Comparison of ENCODE assay signal across 33 cellular contexts in the genomic region with DNA sequence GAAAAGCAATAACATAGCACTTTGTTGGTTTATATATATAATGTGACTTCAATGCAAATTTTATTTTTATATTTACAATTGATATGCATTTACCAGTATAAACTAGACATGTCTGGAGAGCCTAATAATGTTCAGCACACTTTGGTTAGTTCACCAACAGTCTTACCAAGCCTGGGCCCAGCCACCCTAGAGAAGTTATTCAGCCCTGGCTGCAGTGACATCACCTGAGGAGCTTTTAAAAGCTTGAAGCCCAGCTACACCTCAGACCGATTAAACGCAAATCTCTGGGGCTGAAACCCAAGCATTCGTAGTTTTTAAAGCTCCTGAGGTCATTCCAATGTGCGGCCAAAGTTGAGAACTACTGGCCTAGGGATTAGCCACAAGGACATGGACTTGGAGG.
DNase-seq lines count a peak whose midpoint lies in the region; ATAC-seq and TF ChIP-seq lines count a peak whose summit lies in the region.
"Had no signal": no experiment of that assay in that cellular context is flagged by ENCODE, and none has a peak within 500 bp of the region (broad histone marks: within the 10 kb centered on the region; RNA-seq: fewer than 3 reads in every experiment).

No MANE protein-coding gene starts in this region.

- TF ChIP-seq CTCF in Caco-2 (IDR thresholded peaks at IDR 0.05; ENCODE audit: insufficient read depth in 1 of 2, low read depth in 1 of 2, low read length in 1 of 2, severe bottlenecking in 1 of 2, unreplicated experiment in 1 of 2) (no peak), IMR-90 (conservative IDR thresholded peaks at IDR 0.05; ENCODE audit: low read depth, low read length) (no peak), hepatocyte (IDR thresholded peaks at IDR 0.05; ENCODE audit: poor library complexity) (no peak), thyroid gland (IDR thresholded peaks at IDR 0.05) (no peak), endothelial cell (IDR thresholded peaks at IDR 0.05; ENCODE audit: unreplicated experiment) (no peak)

- H3K4me1 Mint-ChIP-seq in Caco-2 (ENCODE audit: low read depth, unreplicated experiment) (peaks cover 10% of the 10 kb centered on the region), endothelial cell (ENCODE audit: unreplicated experiment) (no peaks in the 10 kb centered on the region)
- no peaks in the 10 kb centered on the region for H3K4me1 Mint-ChIP-seq in CD4-positive, alpha-beta memory T cell
- H3K4me1 Mint-ChIP-seq: B cell; CD14-positive monocyte; CD4-positive, CD25-positive, alpha-beta regulatory T cell; CD8-positive, alpha-beta memory T cell had no signal

- H3K4ac ChIP-seq in IMR-90 (ENCODE audit: low read depth, low read length): no peak overlapping the region

- H3K4me3 Mint-ChIP-seq in Caco-2 (ENCODE audit: unreplicated experiment) (no peak overlapping the region), endothelial cell (ENCODE audit: unreplicated experiment) (no peak overlapping the region)
- no peak overlapping the region for H3K4me3 Mint-ChIP-seq in CD4-positive, alpha-beta memory T cell
- H3K4me3 Mint-ChIP-seq: B cell; CD14-positive monocyte; CD4-positive, alpha-beta T cell; CD4-positive, CD25-positive, alpha-beta regulatory T cell; CD8-positive, alpha-beta memory T cell; CD8-positive, alpha-beta T cell had no signal

- H3K9ac ChIP-seq in IMR-90 (ENCODE audit: low read depth, low read length): no peak overlapping the region
- H3K9ac ChIP-seq: BLaER1; BLaER1 treated with 17β-estradiol and CSF1 and Interleukin-3, amounts not matched to agents 10 nM and 100 nM had no signal

- no peak overlapping the region for H3K56ac ChIP-seq in IMR-90 (ENCODE audit: extremely low read depth, insufficient read depth, low read length)

- H2BK5ac ChIP-seq in IMR-90 (ENCODE audit: low read depth, low read length, poor library complexity, severe bottlenecking): no peak overlapping the region

- H4K91ac ChIP-seq in IMR-90 (ENCODE audit: insufficient read depth, low read depth, low read length): no peak overlapping the region

- no peak overlapping the region for H2BK120ac ChIP-seq in IMR-90 (ENCODE audit: low read depth, low read length)

- CTCF ChIA-PET in Caco-2 (lab: Charles Lee): no interaction called here
- CTCF ChIA-PET in IMR-90 (lab: Yijun Ruan, JAX): interaction anchor here (1.1 kb wide), 1 partner anchor 437 kb away, joined by 4 read pairs; no protein-coding TSS in a partner anchor
- CTCF ChIA-PET in CD4-positive, alpha-beta memory T cell (lab: Charles Lee; ENCODE audit: partially characterized antibody): no interaction called here

- H3K27me3 ChIP-seq in Caco-2 (replicated peaks; ENCODE audit: control insufficient read depth, insufficient read depth, low read length): no peaks in the 10 kb centered on the region
- H3K27me3 ChIP-seq in IMR-90 (ENCODE audit: control insufficient read depth, insufficient read depth, low read length): no peaks in the 10 kb centered on the region
- H3K27me3 ChIP-seq in hepatocyte: no peaks in the 10 kb centered on the region
- no peaks in the 10 kb centered on the region for H3K27me3 ChIP-seq in thyroid gland
- H3K27me3 ChIP-seq in CD4-positive, alpha-beta memory T cell (ENCODE audit: insufficient read depth, low read length): no peaks in the 10 kb centered on the region
- H3K27me3 ChIP-seq: BE2C; BLaER1; BLaER1 treated with 17β-estradiol and CSF1 and Interleukin-3, amounts not matched to agents 10 nM and 100 nM had no signal

- H3K9me3 Mint-ChIP-seq in Caco-2 (ENCODE audit: unreplicated experiment): no peaks in the 10 kb centered on the region
- H3K9me3 Mint-ChIP-seq in endothelial cell (ENCODE audit: unreplicated experiment): no peaks in the 10 kb centered on the region
- no peaks in the 10 kb centered on the region for H3K9me3 Mint-ChIP-seq in CD4-positive, alpha-beta memory T cell
- H3K9me3 Mint-ChIP-seq: CD14-positive monocyte; CD4-positive, alpha-beta T cell; CD4-positive, CD25-positive, alpha-beta regulatory T cell; CD8-positive, alpha-beta memory T cell; CD8-positive, alpha-beta T cell had no signal

- no CpG with 5 or more reads among the region's 4 CpGs for WGBS in IMR-90 (ENCODE audit: extremely low coverage in 2 of 2, insufficient read length in 1 of 2), 2 experiments
- WGBS in hepatocyte (ENCODE audit: low lambda C conversion rate, missing lambda C conversion rate): 87% methylated on average over 4 of the region's 4 CpGs
- WGBS in thyroid gland, 2 donors: 44 to 89% methylated on average over 4 of the region's 4 CpGs

- peaks cover 34% of the 10 kb centered on the region for H3K9me1 ChIP-seq in IMR-90 (ENCODE audit: insufficient read depth, low read length)

- intact Hi-C loops in Caco-2 (cut with micrococcal nuclease; ENCODE audit: unreplicated experiment) (no loop called here), IMR-90 (cut with micrococcal nuclease) (loop anchor here (5.0 kb wide), 1 partner anchor 37 kb away; no protein-coding TSS in a partner anchor), thyroid gland (cut with DNase I) (no loop called here)
- intact Hi-C loops in CD4-positive, alpha-beta memory T cell (cut with micrococcal nuclease): no loop called here

- H3K4me2 ChIP-seq in IMR-90 (ENCODE audit: low read depth, low read length): no peak overlapping the region
- H3K4me2 ChIP-seq in hepatocyte: no peak overlapping the region
- H3K4me2 ChIP-seq: A549; BLaER1; BLaER1 treated with 17β-estradiol and CSF1 and Interleukin-3, amounts not matched to agents 10 nM and 100 nM had no signal

- 0 out of 2 replicates have a peak overlapping the region, but pooled peaks have one; percentile 19 for H3K14ac ChIP-seq in IMR-90 (replicated peaks; ENCODE audit: low read depth, low read length)

- H4K20me1 ChIP-seq in IMR-90 (ENCODE audit: insufficient read depth, low read length) (no peaks in the 10 kb centered on the region), hepatocyte (ENCODE audit: insufficient read depth, poor library complexity, severe bottlenecking) (no peaks in the 10 kb centered on the region)
- H4K20me1 ChIP-seq: BLaER1; BLaER1 treated with 17β-estradiol and CSF1 and Interleukin-3, amounts not matched to agents 10 nM and 100 nM had no signal

- no peaks in the 10 kb centered on the region for H3K27me3 Mint-ChIP-seq in Caco-2 (ENCODE audit: insufficient read depth, unreplicated experiment)
- H3K27me3 Mint-ChIP-seq in endothelial cell (ENCODE audit: unreplicated experiment): no peaks in the 10 kb centered on the region
- peaks cover 4 to 7% of the 10 kb centered on the region in 2 donors for H3K27me3 Mint-ChIP-seq in CD4-positive, alpha-beta memory T cell
- H3K27me3 Mint-ChIP-seq: CD4-positive, CD25-positive, alpha-beta regulatory T cell had no signal

- H3K27ac Mint-ChIP-seq in Caco-2 (ENCODE audit: unreplicated experiment) (peak overlapping the region; percentile 56), endothelial cell (ENCODE audit: unreplicated experiment) (no peak overlapping the region)
- H3K27ac Mint-ChIP-seq in CD4-positive, alpha-beta memory T cell: no peak overlapping the region
- H3K27ac Mint-ChIP-seq: B cell; CD14-positive monocyte; CD4-positive, alpha-beta T cell; CD4-positive, CD25-positive, alpha-beta regulatory T cell; CD8-positive, alpha-beta T cell had no signal

- ATAC-seq in IMR-90 (ENCODE audit: low read depth) (no peak), GM21825 (IDR thresholded peaks at IDR 0.05; ENCODE audit: unreplicated experiment) (no peak)
- ATAC-seq: A549; CD8-positive, alpha-beta T cell had no signal

- TF ChIP-seq RAD21 in IMR-90 (IDR thresholded peaks at IDR 0.05; ENCODE audit: low read length): no peak

- H3K4me1 ChIP-seq in Caco-2: peaks cover 11% of the 10 kb centered on the region; the same call in 1 of the 2 replicates
- peaks cover 28% of the 10 kb centered on the region for H3K4me1 ChIP-seq in IMR-90 (ENCODE audit: control insufficient read depth, insufficient read depth, low read length)
- peaks cover 27% of the 10 kb centered on the region for H3K4me1 ChIP-seq in hepatocyte (ENCODE audit: insufficient read depth)
- H3K4me1 ChIP-seq in thyroid gland: peaks cover 38% of the 10 kb centered on the region in 2 donors
- no peaks in the 10 kb centered on the region for H3K4me1 ChIP-seq in CD4-positive, alpha-beta memory T cell (ENCODE audit: insufficient read depth, low read length)
- H3K4me1 ChIP-seq: BLaER1; BLaER1 treated with 17β-estradiol and CSF1 and Interleukin-3, amounts not matched to agents 10 nM and 100 nM had no signal

- POLR2A ChIA-PET in Caco-2 (lab: Charles Lee) (interaction anchor here (0.6 kb wide), 1 partner anchor 135 kb away, joined by 6 read pairs; no protein-coding TSS in a partner anchor), IMR-90 (lab: Charles Lee; ENCODE audit: unreplicated experiment) (no interaction called here)
- POLR2A ChIA-PET in CD4-positive, alpha-beta memory T cell (lab: Charles Lee; ENCODE audit: partially characterized antibody): no interaction called here

- no peak overlapping the region for H3K18ac ChIP-seq in IMR-90 (ENCODE audit: low read depth, low read length)

- H2BK20ac ChIP-seq in IMR-90 (ENCODE audit: low read depth, low read length): no peak overlapping the region

- dilution Hi-C loops in IMR-90 (cut with HindIII; ENCODE audit: low sequenced_read_pairs, unreplicated experiment): no loop called here

- no peak overlapping the region for H3K27ac ChIP-seq in IMR-90 (ENCODE audit: insufficient read depth, low read length)
- peak overlapping the region; percentile 94 for H3K27ac ChIP-seq in hepatocyte
- H3K27ac ChIP-seq in thyroid gland: peak overlapping the region; percentile 47 to 80 (median 48)
- H3K27ac ChIP-seq in CD4-positive, alpha-beta memory T cell (ENCODE audit: low read depth, low read length): no peak overlapping the region
- H3K27ac ChIP-seq: 22Rv1; A549; BLaER1; BLaER1 treated with 17β-estradiol and CSF1 and Interleukin-3, amounts not matched to agents 10 nM and 100 nM; C4-2B had no signal

- TF ChIP-seq POLR2A in IMR-90 (IDR thresholded peaks at IDR 0.05; ENCODE audit: low read depth, low read length): no peak
- TF ChIP-seq POLR2A in thyroid gland (IDR thresholded peaks at IDR 0.05): no peak

- H3K36me3 Mint-ChIP-seq in Caco-2 (ENCODE audit: insufficient read depth, unreplicated experiment) (peaks cover 5% of the 10 kb centered on the region), endothelial cell (ENCODE audit: low read depth, unreplicated experiment) (peaks cover 5% of the 10 kb centered on the region)
- no peaks in the 10 kb centered on the region for H3K36me3 Mint-ChIP-seq in CD4-positive, alpha-beta memory T cell
- H3K36me3 Mint-ChIP-seq: CD14-positive monocyte; CD4-positive, CD25-positive, alpha-beta regulatory T cell; CD8-positive, alpha-beta memory T cell; CD8-positive, alpha-beta T cell had no signal

- peaks cover 13 to 46% of the 10 kb centered on the region in 2 experiments for H3K79me1 ChIP-seq in IMR-90 (ENCODE audit: low read depth in 1 of 2, low read length in 2 of 2)

- H4K5ac ChIP-seq in IMR-90 (ENCODE audit: low read depth, low read length): no peak overlapping the region; the same call in 1 of the 2 replicates

- H2AK9ac ChIP-seq in IMR-90 (replicated peaks; ENCODE audit: low read depth, low read length, poor library complexity): no peak overlapping the region

- in situ Hi-C loops in IMR-90 (cut with MboI; ENCODE audit: low sequenced_read_pairs): no loop called here

- no peak overlapping the region for H2AFZ ChIP-seq in IMR-90 (replicated peaks; ENCODE audit: low read length, poor library complexity)
- H2AFZ ChIP-seq in hepatocyte: no peak overlapping the region

- no peaks in the 10 kb centered on the region for H3K9me3 ChIP-seq in Caco-2
- no peaks in the 10 kb centered on the region for H3K9me3 ChIP-seq in IMR-90 (ENCODE audit: control insufficient read depth, insufficient read depth, low read length)
- H3K9me3 ChIP-seq in hepatocyte (ENCODE audit: low read depth): no peaks in the 10 kb centered on the region
- no peaks in the 10 kb centered on the region for H3K9me3 ChIP-seq in thyroid gland
- no peaks in the 10 kb centered on the region for H3K9me3 ChIP-seq in CD4-positive, alpha-beta memory T cell (ENCODE audit: control insufficient read depth in 1 of 2, low read length in 2 of 2)
- H3K9me3 ChIP-seq: A549; BE2C; BLaER1; BLaER1 treated with 17β-estradiol and CSF1 and Interleukin-3, amounts not matched to agents 10 nM and 100 nM had no signal

- no peak overlapping the region for H2BK15ac ChIP-seq in IMR-90 (ENCODE audit: low read depth, low read length)

- no peak overlapping the region for H3K23ac ChIP-seq in IMR-90 (ENCODE audit: low read depth, low read length)

- H3K4me3 ChIP-seq in Caco-2 (ENCODE audit: low read depth, low read length) (no peak overlapping the region), IMR-90 (ENCODE audit: insufficient read depth, low read depth, low read length) (no peak overlapping the region), hepatocyte (no peak overlapping the region), thyroid gland (replicated peaks in 1 of 3) (no peak overlapping the region)
- H3K4me3 ChIP-seq in CD4-positive, alpha-beta memory T cell (ENCODE audit: low read length in 2 of 2): no peak overlapping the region
- H3K4me3 ChIP-seq: A549; BLaER1; BLaER1 treated with 17β-estradiol and CSF1 and Interleukin-3, amounts not matched to agents 10 nM and 100 nM had no signal

- no peak overlapping the region for H4K8ac ChIP-seq in IMR-90 (ENCODE audit: low read depth in 2 of 2, low read length in 2 of 2)

- no peak overlapping the region for H2AK5ac ChIP-seq in IMR-90 (ENCODE audit: low read depth, low read length)

- no peaks in the 10 kb centered on the region for H3K79me2 ChIP-seq in hepatocyte

- no peak for DNase-seq in Caco-2
- DNase-seq in IMR-90: no peak
- no peak for DNase-seq in hepatocyte (ENCODE audit: low spot score)
- peak; percentile 67 to 74 for DNase-seq in thyroid gland
- no peak for DNase-seq in endothelial cell (ENCODE audit: low spot score)
- DNase-seq in CD4-positive, alpha-beta memory T cell: no peak
- no peak for DNase-seq in putamen (ENCODE audit: low spot score)
- DNase-seq: 8988T; ACHN; AML-193; BE2C; C1 segment of cervical spinal cord; Calu3; CD4-positive, alpha-beta T cell; CD4-positive, CD25-positive, alpha-beta regulatory T cell; CD8-positive, alpha-beta memory T cell; CD8-positive, alpha-beta T cell; COR-L47; DMS 273 treated with DMSO at 0.1 percent for 48 hours; DMS153; DMS53; DMS79; DMS79 treated with DMSO at 0.1 percent for 48 hours; DND-41; EL had no signal

- H3K36me3 ChIP-seq in Caco-2 (ENCODE audit: control insufficient read depth, insufficient read depth, low read length) (no peaks in the 10 kb centered on the region), IMR-90 (ENCODE audit: control insufficient read depth, insufficient read depth, low read length) (peaks cover 38% of the 10 kb centered on the region), hepatocyte (replicated peaks; ENCODE audit: insufficient read depth, low read depth) (no peaks in the 10 kb centered on the region), thyroid gland (peaks cover 20 to 24% of the 10 kb centered on the region in 2 donors)
- no peaks in the 10 kb centered on the region for H3K36me3 ChIP-seq in CD4-positive, alpha-beta memory T cell (ENCODE audit: insufficient read depth, low read length)
- H3K36me3 ChIP-seq: BLaER1; BLaER1 treated with 17β-estradiol and CSF1 and Interleukin-3, amounts not matched to agents 10 nM and 100 nM had no signal

- no peaks in the 10 kb centered on the region for H3K9me2 ChIP-seq in hepatocyte (replicated peaks; ENCODE audit: insufficient read depth)

- BruUV-seq in Caco-2 (replicated peaks; lab: Mats Ljungman, UMichigan) (no TSS peak), IMR-90 (replicated peaks; lab: Mats Ljungman, UMichigan) (no TSS peak)

Comparison
In these comparisons a context has a peak if more than half of its experiments do, and no peak if none do; other contexts are left out.
1. DNase-seq: peak in thyroid gland (2 of 2); none in Caco-2 (0 of 2), IMR-90 (single experiment), hepatocyte (single experiment), endothelial cell (single experiment), CD4-positive, alpha-beta memory T cell (0 of 5) and putamen (single experiment).
2. H3K27ac ChIP-seq: peak in hepatocyte (single experiment) and thyroid gland (3 of 3); none in IMR-90 (single experiment) and CD4-positive, alpha-beta memory T cell (single experiment).